In genomic region chr5:98557921-98558320, GRCh38 we compare ENCODE assay signal across 22 cellular contexts.
DNase-seq lines count a peak whose midpoint lies in the region; ATAC-seq, FAIRE-seq and TF ChIP-seq lines count a peak whose summit lies in the region.
"Had no signal": no experiment of that assay in that cellular context is flagged by ENCODE, and none has a peak within 500 bp of the region (broad histone marks: within the 10 kb centered on the region; RNA-seq: fewer than 3 reads in every experiment).

No MANE protein-coding gene starts in this region.

- peak overlapping the region; percentile 5 for H3K4me2 ChIP-seq in astrocyte (ENCODE audit: low read length)
- H3K4me2 ChIP-seq: BLaER1, GM23338 had no signal

- H3K4me1 Mint-ChIP-seq in astrocyte (ENCODE audit: low read depth, unreplicated experiment) (no peaks in the 10 kb centered on the region), T-helper 17 cell (no peaks in the 10 kb centered on the region)
- peaks cover 0 to 2% (median 0%) of the 10 kb centered on the region in 4 donors for H3K4me1 Mint-ChIP-seq in CD4-positive, alpha-beta memory T cell
- H3K4me1 Mint-ChIP-seq: CD14-positive monocyte had no signal

- ATAC-seq in T-helper 17 cell: no peak
- ATAC-seq: CD8-positive, alpha-beta T cell; GM23338 had no signal

- no peaks in the 10 kb centered on the region for H4K20me1 ChIP-seq in astrocyte (ENCODE audit: insufficient read depth, low read length)
- H4K20me1 ChIP-seq: BLaER1 had no signal

- no peak for FAIRE-seq in astrocyte (lab: Jason Lieb, UNC)
- FAIRE-seq: A204.1, GM12892, GM18507, H54 had no signal

- H3K9ac ChIP-seq in astrocyte (ENCODE audit: low read length): no peak overlapping the region
- H3K9ac ChIP-seq: BLaER1 had no signal

- no peak overlapping the region for H2AFZ ChIP-seq in astrocyte (ENCODE audit: low read depth, low read length)
- H2AFZ ChIP-seq: GM23338 had no signal

- H3K4me3 Mint-ChIP-seq in astrocyte (ENCODE audit: unreplicated experiment) (no peak overlapping the region), T-helper 17 cell (no peak overlapping the region)
- no peak overlapping the region for H3K4me3 Mint-ChIP-seq in CD4-positive, alpha-beta memory T cell
- H3K4me3 Mint-ChIP-seq: CD14-positive monocyte; CD8-positive, alpha-beta T cell; GM23338; IgD-negative memory B cell had no signal

- CTCF ChIA-PET in CD4-positive, alpha-beta memory T cell (lab: Charles Lee; ENCODE audit: partially characterized antibody): no interaction called here

- peak overlapping the region; percentile 23 for H3K27ac ChIP-seq in astrocyte (ENCODE audit: low read depth, low read length)
- no peak overlapping the region for H3K27ac ChIP-seq in CD4-positive, alpha-beta memory T cell (ENCODE audit: low read depth, low read length)
- H3K27ac ChIP-seq: BLaER1, HL-60 had no signal

- H3K9me3 ChIP-seq in astrocyte (ENCODE audit: insufficient read depth, low read depth, low read length) (no peaks in the 10 kb centered on the region), T-helper 17 cell (ENCODE audit: control insufficient read depth, low read length, poor library complexity, severe bottlenecking) (no peaks in the 10 kb centered on the region)
- no peaks in the 10 kb centered on the region for H3K9me3 ChIP-seq in CD4-positive, alpha-beta memory T cell (ENCODE audit: control insufficient read depth in 1 of 2, low read length in 2 of 2)
- H3K9me3 ChIP-seq: BLaER1 had no signal

- intact Hi-C loops in CD4-positive, alpha-beta memory T cell (cut with micrococcal nuclease): no loop called here

- POLR2A ChIA-PET in CD4-positive, alpha-beta memory T cell (lab: Charles Lee; ENCODE audit: partially characterized antibody): interaction anchor here (0.6 kb wide), 1 partner anchor 13 kb away, joined by 3 read pairs; no protein-coding TSS in a partner anchor

- no peaks in the 10 kb centered on the region for H3K9me3 Mint-ChIP-seq in astrocyte (ENCODE audit: unreplicated experiment)
- peaks cover 0 to 4% (median 0%) of the 10 kb centered on the region in 8 donors for H3K9me3 Mint-ChIP-seq in CD4-positive, alpha-beta memory T cell
- H3K9me3 Mint-ChIP-seq: CD8-positive, alpha-beta T cell; GM23338 had no signal

- H3K4me1 ChIP-seq in astrocyte (ENCODE audit: insufficient read depth, low read length): peaks cover 11% of the 10 kb centered on the region
- H3K4me1 ChIP-seq in CD4-positive, alpha-beta memory T cell (ENCODE audit: insufficient read depth, low read length): no peaks in the 10 kb centered on the region
- H3K4me1 ChIP-seq: BLaER1 had no signal

- H3K27me3 Mint-ChIP-seq in astrocyte (ENCODE audit: low read depth, unreplicated experiment) (no peaks in the 10 kb centered on the region), T-helper 17 cell (no peaks in the 10 kb centered on the region)
- H3K27me3 Mint-ChIP-seq in CD4-positive, alpha-beta memory T cell: peaks cover 0 to 3% of the 10 kb centered on the region in 2 donors
- H3K27me3 Mint-ChIP-seq: IgD-negative memory B cell had no signal

- H3K36me3 Mint-ChIP-seq in astrocyte (ENCODE audit: low read depth, unreplicated experiment) (no peaks in the 10 kb centered on the region), T-helper 17 cell (ENCODE audit: low read depth) (no peaks in the 10 kb centered on the region)
- no peaks in the 10 kb centered on the region for H3K36me3 Mint-ChIP-seq in CD4-positive, alpha-beta memory T cell
- H3K36me3 Mint-ChIP-seq: CD14-positive monocyte; CD8-positive, alpha-beta T cell; IgD-negative memory B cell had no signal

- no peaks in the 10 kb centered on the region for H3K27me3 ChIP-seq in astrocyte (ENCODE audit: insufficient read depth, low read length)
- no peaks in the 10 kb centered on the region for H3K27me3 ChIP-seq in CD4-positive, alpha-beta memory T cell (ENCODE audit: insufficient read depth, low read length)
- H3K27me3 ChIP-seq: BLaER1 had no signal

- H3K79me2 ChIP-seq in astrocyte (ENCODE audit: insufficient read depth, low read length): no peaks in the 10 kb centered on the region

- TF ChIP-seq CTCF in astrocyte (IDR thresholded peaks at IDR 0.05; ENCODE audit: insufficient read depth, low read depth, low read length): no peak

- DNase-seq in EL: peak; percentile 8
- DNase-seq in astrocyte (ENCODE audit: low read depth): peak; percentile 27
- DNase-seq in iris pigment epithelial cell (ENCODE audit: low read depth): peak; percentile 28
- DNase-seq in CD4-positive, alpha-beta memory T cell: no peak
- no peak for DNase-seq in NOMO-1 treated with dmso at 0.1 percent for 144 hours (lab: John Stamatoyannopoulos, UW; ENCODE audit: unreplicated experiment)
- DNase-seq in T-helper 17 cell: no peak
- DNase-seq in mucosa of gallbladder (ENCODE audit: low spot score): no peak
- DNase-seq: Calu3; CD8-positive, alpha-beta T cell; DMS79 treated with DMSO at 0.1 percent for 48 hours; GDM1; HCEC 1CT; KBM-7 had no signal

- H3K4me3 ChIP-seq in astrocyte (ENCODE audit: insufficient read depth, low read depth, low read length): no peak overlapping the region
- no peak overlapping the region for H3K4me3 ChIP-seq in CD4-positive, alpha-beta memory T cell (ENCODE audit: low read length in 2 of 2)
- H3K4me3 ChIP-seq: BLaER1, GM23338 had no signal

- H3K36me3 ChIP-seq in astrocyte (ENCODE audit: insufficient read depth, low read length): no peaks in the 10 kb centered on the region
- H3K36me3 ChIP-seq in CD4-positive, alpha-beta memory T cell (ENCODE audit: insufficient read depth, low read length): no peaks in the 10 kb centered on the region
- H3K36me3 ChIP-seq: BLaER1 had no signal

- no peak overlapping the region for H3K27ac Mint-ChIP-seq in astrocyte (ENCODE audit: unreplicated experiment)
- no peak overlapping the region for H3K27ac Mint-ChIP-seq in CD4-positive, alpha-beta memory T cell
- H3K27ac Mint-ChIP-seq in T-helper 17 cell: no peak overlapping the region
- H3K27ac Mint-ChIP-seq: CD14-positive monocyte; CD8-positive, alpha-beta T cell; GM23338; IgD-negative memory B cell had no signal

Comparison
In these comparisons a context has a peak if more than half of its experiments do, and no peak if none do; other contexts are left out.
1. DNase-seq: peak in EL (single experiment), astrocyte (single experiment) and iris pigment epithelial cell (single experiment); none in CD4-positive, alpha-beta memory T cell (0 of 5), NOMO-1 treated with dmso at 0.1 percent for 144 hours (single experiment), T-helper 17 cell (0 of 3) and mucosa of gallbladder (single experiment).